Comparison of ENCODE assay signal across 9 cellular contexts in genomic region chr13:50991624-50992610, GRCh38.
DNase-seq lines count a peak whose midpoint lies in the region; ATAC-seq and TF ChIP-seq lines count a peak whose summit lies in the region.
"Had no signal": no experiment of that assay in that cellular context is flagged by ENCODE, and none has a peak within 500 bp of the region (broad histone marks: within the 10 kb centered on the region; RNA-seq: fewer than 3 reads in every experiment).

No MANE protein-coding gene starts in this region.

- H3K36me3 ChIP-seq in GM06990 (ENCODE audit: control insufficient read depth, insufficient read depth, low read length) (no peaks in the 10 kb centered on the region), colonic mucosa (no peaks in the 10 kb centered on the region)

- H3K4me3 ChIP-seq in GM06990 (replicated peaks; ENCODE audit: low read depth, low read length) (no peak overlapping the region), colonic mucosa (no peak overlapping the region)
- H3K4me3 ChIP-seq: psoas muscle had no signal

- H3K4me1 ChIP-seq in colonic mucosa, result no peaks in the 10 kb centered on the region
- H3K4me1 ChIP-seq: psoas muscle had no signal

- DNase-seq in GM06990 (ENCODE audit: extremely low read depth, insufficient read length), result peak; percentile 17
- DNase-seq in activated naive CD8-positive, alpha-beta T cell treated with anti-CD3 and anti-CD28 coated beads for 36 hours, result peak; percentile 30
- peak; percentile 28 to 40 for DNase-seq in stimulated activated naive CD8-positive, alpha-beta T cell treated with anti-CD3 and anti-CD28 coated beads, Interleukin-15, amount 100 ng/mL, for 72 hours
- DNase-seq in middle frontal gyrus (ENCODE audit: extremely low spot score, low spot score), result no peak
- DNase-seq in COR-L47 (lab: John Stamatoyannopoulos, UW), result no peak
- no peak for DNase-seq in colonic mucosa

- H3K4me3 Mint-ChIP-seq in activated naive CD8-positive, alpha-beta T cell treated with anti-CD3 and anti-CD28 coated beads for 36 hours, result no peak overlapping the region
- peak overlapping the region; percentile 63 to 71 for H3K4me3 Mint-ChIP-seq in stimulated activated naive CD8-positive, alpha-beta T cell treated with anti-CD3 and anti-CD28 coated beads, Interleukin-15, amount 100 ng/mL, for 72 hours

- H3K36me3 Mint-ChIP-seq in activated naive CD8-positive, alpha-beta T cell treated with anti-CD3 and anti-CD28 coated beads for 36 hours, result no peaks in the 10 kb centered on the region

- peaks cover 24% of the 10 kb centered on the region for H3K4me1 Mint-ChIP-seq in activated naive CD8-positive, alpha-beta T cell treated with anti-CD3 and anti-CD28 coated beads for 36 hours
- peaks cover 26% of the 10 kb centered on the region for H3K4me1 Mint-ChIP-seq in stimulated activated naive CD8-positive, alpha-beta T cell treated with anti-CD3 and anti-CD28 coated beads, Interleukin-15, amount 100 ng/mL, for 72 hours

- intact Hi-C loops in colonic mucosa (cut with DNase I), result no loop called here

- H3K27me3 ChIP-seq in GM06990 (replicated peaks; ENCODE audit: control insufficient read depth, insufficient read depth, low read length), result no peaks in the 10 kb centered on the region
- H3K27me3 ChIP-seq in colonic mucosa, result no peaks in the 10 kb centered on the region

- H3K9ac ChIP-seq in colonic mucosa (ENCODE audit: low read depth in 2 of 2, low read length in 2 of 2), result peak overlapping the region in 1 of 2 donors; percentile 35

- TF ChIP-seq CTCF in GM06990 (IDR thresholded peaks at IDR 0.05; ENCODE audit: insufficient read depth, low read length, poor library complexity, severe bottlenecking), result no peak
- TF ChIP-seq CTCF in colonic mucosa (IDR thresholded peaks at IDR 0.05), result no peak

- ATAC-seq in GM19397 (IDR thresholded peaks at IDR 0.05; ENCODE audit: unreplicated experiment) (peak; percentile 71), HG03439 (IDR thresholded peaks at IDR 0.05; ENCODE audit: unreplicated experiment) (peak; percentile 77)
- peak; percentile 89 for ATAC-seq in stimulated activated naive CD8-positive, alpha-beta T cell treated with anti-CD3 and anti-CD28 coated beads, Interleukin-15, amount 100 ng/mL, for 72 hours

- H3K27ac Mint-ChIP-seq in activated naive CD8-positive, alpha-beta T cell treated with anti-CD3 and anti-CD28 coated beads for 36 hours, result peak overlapping the region; percentile 46
- peak overlapping the region; percentile 74 to 89 for H3K27ac Mint-ChIP-seq in stimulated activated naive CD8-positive, alpha-beta T cell treated with anti-CD3 and anti-CD28 coated beads, Interleukin-15, amount 100 ng/mL, for 72 hours

- no peaks in the 10 kb centered on the region for H3K9me3 ChIP-seq in colonic mucosa
- H3K9me3 ChIP-seq: psoas muscle had no signal

- H3K27ac ChIP-seq in colonic mucosa, result no peak overlapping the region
- H3K27ac ChIP-seq: psoas muscle had no signal

- no peaks in the 10 kb centered on the region for H3K9me3 Mint-ChIP-seq in activated naive CD8-positive, alpha-beta T cell treated with anti-CD3 and anti-CD28 coated beads for 36 hours
- peaks cover 0 to 4% of the 10 kb centered on the region in 2 donors for H3K9me3 Mint-ChIP-seq in stimulated activated naive CD8-positive, alpha-beta T cell treated with anti-CD3 and anti-CD28 coated beads, Interleukin-15, amount 100 ng/mL, for 72 hours

- H3K27me3 Mint-ChIP-seq in activated naive CD8-positive, alpha-beta T cell treated with anti-CD3 and anti-CD28 coated beads for 36 hours, result no peaks in the 10 kb centered on the region
- no peaks in the 10 kb centered on the region for H3K27me3 Mint-ChIP-seq in stimulated activated naive CD8-positive, alpha-beta T cell treated with anti-CD3 and anti-CD28 coated beads, Interleukin-15, amount 100 ng/mL, for 72 hours

Comparison
In these comparisons a context has a peak if more than half of its experiments do, and no peak if none do; other contexts are left out.
1. DNase-seq: peak in GM06990 (single experiment), activated naive CD8-positive, alpha-beta T cell treated with anti-CD3 and anti-CD28 coated beads for 36 hours (single experiment) and stimulated activated naive CD8-positive, alpha-beta T cell treated with anti-CD3 and anti-CD28 coated beads, Interleukin-15, amount 100 ng/mL, for 72 hours (2 of 2); none in middle frontal gyrus (single experiment), COR-L47 (single experiment) and colonic mucosa (single experiment).
2. Peak in every context shown above with its lines, with median percentiles within 50 percentile points of each other: ATAC-seq.